In the genomic region with DNA sequence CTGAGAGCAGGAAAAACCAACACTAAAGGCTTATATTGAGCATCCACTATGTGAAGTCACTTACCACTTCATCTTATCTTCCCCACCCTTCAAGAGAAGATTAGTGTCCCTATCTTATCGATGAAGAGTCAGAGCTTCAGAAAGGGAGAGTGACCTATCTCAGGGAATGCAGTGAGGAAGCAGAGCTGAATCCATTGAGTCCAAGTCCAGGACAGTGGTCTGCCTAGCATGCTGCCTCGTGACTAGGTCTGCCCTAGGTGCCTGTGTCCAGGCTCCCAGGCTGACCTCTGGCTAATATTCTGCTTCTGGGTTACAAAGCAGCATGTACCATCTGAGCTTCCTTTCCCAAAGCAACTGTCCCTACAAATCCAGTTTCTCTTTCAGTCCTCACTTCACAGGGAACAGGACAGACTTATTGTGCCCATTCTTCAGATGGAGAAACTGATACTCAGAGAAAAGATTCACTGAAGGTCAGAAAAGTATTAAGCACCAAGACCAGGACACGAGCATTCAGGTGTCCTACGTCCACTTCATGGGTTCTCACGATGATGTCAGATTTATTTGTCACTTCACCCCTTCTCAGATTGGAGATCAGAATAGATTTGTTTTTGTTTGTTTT, we compare ENCODE assay signal across 17 cellular contexts. TPM values are rescaled to one million over a fixed set of nuclear protein-coding genes. Genes with fewer than 3 reads are reported as not detected.
A peak's percentile ranks its signal among the peaks of the same experiment; 100 is the strongest.
DNase-seq lines count a peak whose midpoint lies in the region; ATAC-seq and TF ChIP-seq lines count a peak whose summit lies in the region.
"Had no signal": no experiment of that assay in that cellular context is flagged by ENCODE, and none has a peak within 500 bp of the region (broad histone marks: within the 10 kb centered on the region; RNA-seq: fewer than 3 reads in every experiment).

No MANE protein-coding gene starts in this region.

- H3K9me3 Mint-ChIP-seq in Caco-2 (ENCODE audit: unreplicated experiment) (no peaks in the 10 kb centered on the region), endothelial cell (ENCODE audit: unreplicated experiment) (no peaks in the 10 kb centered on the region), osteocyte (ENCODE audit: unreplicated experiment) (no peaks in the 10 kb centered on the region)
- H3K9me3 Mint-ChIP-seq in activated CD8-positive, alpha-beta T cell treated with anti-CD3 and anti-CD28 coated beads for 36 hours = no peaks in the 10 kb centered on the region
- H3K9me3 Mint-ChIP-seq: activated CD4-positive, alpha-beta T cell treated with anti-CD3 and anti-CD28 coated beads, Interleukin-2, amount 10 ng/mL, durations not matched to agents 7 days and 5 days; stimulated activated naive CD8-positive, alpha-beta T cell treated with anti-CD3 and anti-CD28 coated beads, Interleukin-15, amount 100 ng/mL, for 72 hours had no signal

- peaks cover 76% of the 10 kb centered on the region for H3K4me1 ChIP-seq in Caco-2
- H3K4me1 ChIP-seq in PC-9 (replicated peaks; ENCODE audit: insufficient read depth) = peaks cover 81% of the 10 kb centered on the region

- H3K27ac ChIP-seq in PC-9 = peak overlapping the region; percentile 97
- H3K27ac ChIP-seq: HL-60 had no signal

- TF ChIP-seq CTCF in Caco-2 (IDR thresholded peaks at IDR 0.05; ENCODE audit: insufficient read depth in 1 of 2, low read depth in 1 of 2, low read length in 1 of 2, severe bottlenecking in 1 of 2, unreplicated experiment in 1 of 2) = no peak
- no peak for TF ChIP-seq CTCF in PC-9 (conservative IDR thresholded peaks at IDR 0.05)
- TF ChIP-seq CTCF in endothelial cell (IDR thresholded peaks at IDR 0.05; ENCODE audit: unreplicated experiment) = no peak
- TF ChIP-seq CTCF in osteocyte (IDR thresholded peaks at IDR 0.05) = no peak
- TF ChIP-seq CTCF in activated CD8-positive, alpha-beta T cell treated with anti-CD3 and anti-CD28 coated beads for 36 hours (IDR thresholded peaks at IDR 0.05) = no peak

- H3K27ac Mint-ChIP-seq in Caco-2 (ENCODE audit: unreplicated experiment) = peak overlapping the region; percentile 98
- no peak overlapping the region for H3K27ac Mint-ChIP-seq in endothelial cell (ENCODE audit: unreplicated experiment)
- peak overlapping the region; percentile 99 for H3K27ac Mint-ChIP-seq in osteocyte (ENCODE audit: unreplicated experiment)
- no peak overlapping the region for H3K27ac Mint-ChIP-seq in activated CD8-positive, alpha-beta T cell treated with anti-CD3 and anti-CD28 coated beads for 36 hours
- H3K27ac Mint-ChIP-seq: activated CD4-positive, alpha-beta T cell treated with anti-CD3 and anti-CD28 coated beads, Interleukin-2, amount 10 ng/mL, durations not matched to agents 7 days and 5 days had no signal

- no peak overlapping the region for H2AFZ ChIP-seq in PC-9

- CTCF ChIA-PET in Caco-2 (lab: Charles Lee) = interaction anchor here (0.6 to 2.6 kb wide), 10 partner anchors 9 to 219 kb away, joined by 3 to 18 read pairs (median 5); partner anchors contain the start of genes FZD2 and GPATCH8
- CTCF ChIA-PET in PC-9 (lab: Charles Lee) = interaction anchor here (0.6 to 1.2 kb wide), 2 partner anchors 8 to 22 kb away, joined by 4 to 8 read pairs; no protein-coding TSS in a partner anchor
- CTCF ChIA-PET in activated CD8-positive, alpha-beta T cell treated with anti-CD3 and anti-CD28 coated beads for 36 hours (lab: Charles Lee) = interaction anchor here (2.8 kb wide), 1 partner anchor 10 kb away, joined by 17 read pairs; no protein-coding TSS in a partner anchor

- H3F3A ChIP-seq in PC-9 (ENCODE audit: insufficient read depth, low read depth) = peaks cover 48% of the 10 kb centered on the region

- no peaks in the 10 kb centered on the region for H3K27me3 ChIP-seq in Caco-2 (replicated peaks; ENCODE audit: control insufficient read depth, insufficient read depth, low read length)
- no peaks in the 10 kb centered on the region for H3K27me3 ChIP-seq in PC-9 (ENCODE audit: insufficient read depth, low read depth)
- H3K27me3 ChIP-seq: MG63 had no signal

- POLR2A ChIA-PET in Caco-2 (lab: Charles Lee) (interaction anchor here (0.5 to 2.5 kb wide), 10 partner anchors 9 to 227 kb away, joined by 3 to 46 read pairs (median 5); partner anchors contain the start of genes FZD2 and GPATCH8), PC-9 (lab: Charles Lee; ENCODE audit: unreplicated experiment) (interaction anchor here (0.5 to 1.4 kb wide), 4 partner anchors 13 to 629 kb away, joined by 5 to 9 read pairs (median 8); partner anchors contain the start of gene FZD2)
- POLR2A ChIA-PET in activated CD8-positive, alpha-beta T cell treated with anti-CD3 and anti-CD28 coated beads for 36 hours (lab: Charles Lee) = interaction anchor here (0.6 kb wide), 1 partner anchor 281 kb away, joined by 4 read pairs; no protein-coding TSS in a partner anchor

- H3K36me3 Mint-ChIP-seq in Caco-2 (ENCODE audit: insufficient read depth, unreplicated experiment) = peaks cover 36% of the 10 kb centered on the region
- H3K36me3 Mint-ChIP-seq in endothelial cell (ENCODE audit: low read depth, unreplicated experiment) = no peaks in the 10 kb centered on the region
- H3K36me3 Mint-ChIP-seq in osteocyte (ENCODE audit: unreplicated experiment) = no peaks in the 10 kb centered on the region
- no peaks in the 10 kb centered on the region for H3K36me3 Mint-ChIP-seq in activated CD8-positive, alpha-beta T cell treated with anti-CD3 and anti-CD28 coated beads for 36 hours (ENCODE audit: low read depth)

- H3K9me2 ChIP-seq in PC-9 (ENCODE audit: insufficient read depth) = no peaks in the 10 kb centered on the region

- peak overlapping the region; percentile 74 for H3K4me2 ChIP-seq in PC-9

- no peak for ATAC-seq in HG02642 (IDR thresholded peaks at IDR 0.05; ENCODE audit: poor library complexity, unreplicated experiment)
- ATAC-seq in activated CD8-positive, alpha-beta T cell treated with anti-CD3 and anti-CD28 coated beads for 36 hours = no peak
- ATAC-seq: stimulated activated naive CD8-positive, alpha-beta T cell treated with anti-CD3 and anti-CD28 coated beads, Interleukin-15, amount 100 ng/mL, for 72 hours had no signal

- H3K4me3 ChIP-seq in Caco-2 (ENCODE audit: low read depth, low read length) = no peak overlapping the region
- H3K4me3 ChIP-seq in PC-9 = peak overlapping the region; percentile 8; the same call in 1 of the 2 replicates

- peak overlapping the region; percentile 45 for H3K4me3 Mint-ChIP-seq in Caco-2 (ENCODE audit: unreplicated experiment)
- H3K4me3 Mint-ChIP-seq in endothelial cell (ENCODE audit: unreplicated experiment) = peak overlapping the region; percentile 57
- H3K4me3 Mint-ChIP-seq in osteocyte (ENCODE audit: unreplicated experiment) = peak overlapping the region; percentile 1
- no peak overlapping the region for H3K4me3 Mint-ChIP-seq in activated CD8-positive, alpha-beta T cell treated with anti-CD3 and anti-CD28 coated beads for 36 hours
- H3K4me3 Mint-ChIP-seq: activated CD4-positive, alpha-beta T cell treated with anti-CD3 and anti-CD28 coated beads, Interleukin-2, amount 10 ng/mL, durations not matched to agents 7 days and 5 days; stimulated activated naive CD8-positive, alpha-beta T cell treated with anti-CD3 and anti-CD28 coated beads, Interleukin-15, amount 100 ng/mL, for 72 hours had no signal

- peaks cover 55% of the 10 kb centered on the region for H3K4me1 Mint-ChIP-seq in Caco-2 (ENCODE audit: low read depth, unreplicated experiment)
- peaks cover 35% of the 10 kb centered on the region for H3K4me1 Mint-ChIP-seq in endothelial cell (ENCODE audit: unreplicated experiment)
- peaks cover 90% of the 10 kb centered on the region for H3K4me1 Mint-ChIP-seq in osteocyte (ENCODE audit: unreplicated experiment)
- H3K4me1 Mint-ChIP-seq in activated CD8-positive, alpha-beta T cell treated with anti-CD3 and anti-CD28 coated beads for 36 hours (ENCODE audit: low read depth) = peaks cover 4% of the 10 kb centered on the region

- no peaks in the 10 kb centered on the region for H3K79me2 ChIP-seq in PC-9 (ENCODE audit: low read depth)

- intact Hi-C loops in Caco-2 (cut with micrococcal nuclease; ENCODE audit: unreplicated experiment) = loop anchor here (1.0 to 2.0 kb wide), 4 partner anchors 8 to 43 kb away; no protein-coding TSS in a partner anchor
- intact Hi-C loops in PC-9 (cut with micrococcal nuclease; ENCODE audit: unreplicated experiment) = no loop called here
- intact Hi-C loops in activated CD8-positive, alpha-beta T cell treated with anti-CD3 and anti-CD28 coated beads for 36 hours (cut with micrococcal nuclease) = no loop called here

- H3K27me3 Mint-ChIP-seq in Caco-2 (ENCODE audit: insufficient read depth, unreplicated experiment) = no peaks in the 10 kb centered on the region
- peaks cover 19% of the 10 kb centered on the region for H3K27me3 Mint-ChIP-seq in endothelial cell (ENCODE audit: unreplicated experiment)
- H3K27me3 Mint-ChIP-seq in osteocyte (ENCODE audit: unreplicated experiment) = no peaks in the 10 kb centered on the region
- peaks cover 25% of the 10 kb centered on the region for H3K27me3 Mint-ChIP-seq in activated CD8-positive, alpha-beta T cell treated with anti-CD3 and anti-CD28 coated beads for 36 hours

- H3K36me3 ChIP-seq in Caco-2 (ENCODE audit: control insufficient read depth, insufficient read depth, low read length) (no peaks in the 10 kb centered on the region), PC-9 (ENCODE audit: low read depth) (no peaks in the 10 kb centered on the region)
- H3K36me3 ChIP-seq: MG63 had no signal

- H3K9me3 ChIP-seq in Caco-2 (no peaks in the 10 kb centered on the region), PC-9 (ENCODE audit: insufficient read depth, low read depth) (no peaks in the 10 kb centered on the region; the same call in 1 of the 2 replicates)
- H3K9me3 ChIP-seq: MG63 had no signal

- BruUV-seq in Caco-2 (replicated peaks; lab: Mats Ljungman, UMichigan) = TSS peak; percentile 79
- BruUV-seq in PC-9 (replicated peaks; lab: Mats Ljungman, UMichigan) = TSS peak; percentile 62

- no peaks in the 10 kb centered on the region for H4K20me1 ChIP-seq in PC-9 (ENCODE audit: insufficient read depth)

- DNase-seq in Caco-2 (no peak), PC-9 (no peak), endothelial cell (ENCODE audit: low spot score) (no peak), osteocyte (ENCODE audit: extremely low spot score, unreplicated experiment) (no peak), HPDE6-E6E7 (ENCODE audit: extremely low spot score) (no peak), GM03348 (ENCODE audit: low spot score) (no peak)
- DNase-seq in activated CD8-positive, alpha-beta T cell treated with anti-CD3 and anti-CD28 coated beads for 36 hours = no peak
- DNase-seq: activated CD4-positive, alpha-beta T cell treated with anti-CD3 and anti-CD28 coated beads, Interleukin-2, amount 10 ng/mL, durations not matched to agents 7 days and 5 days; activated T-cell treated with anti-CD3 and anti-CD28 coated beads, Interleukin-2, amount 50 U/mL, for 48 hours; cortex of kidney; NCI-H1930; NCI-H69; occipital lobe; stimulated activated naive CD8-positive, alpha-beta T cell treated with anti-CD3 and anti-CD28 coated beads, Interleukin-15, amount 100 ng/mL, for 72 hours had no signal

RNA-seq across cellular contexts. Expression of gene FZD2, which starts 13.3 kb away (rescaled TPM):
- total RNA-seq in Caco-2 (2022) (36.4 and 39.5 TPM in 2 replicates), PC-9 (2021) (50.5 and 61.8 TPM in 2 replicates), endothelial cell (ENCODE audit: unreplicated experiment) (12.9 TPM), osteocyte (203 and 207 TPM in 2 replicates)
- total RNA-seq in activated CD8-positive, alpha-beta T cell treated with anti-CD3 and anti-CD28 coated beads for 36 hours = under 1 TPM; 0.16 to 0.22 TPM

RNA-seq across cellular contexts. Expression of gene GPATCH8, which starts 40.8 kb away (rescaled TPM):
- total RNA-seq in Caco-2 (2022) = 53.4 and 55.5 TPM in 2 replicates
- total RNA-seq in PC-9 (2021) = 31.0 and 39.4 TPM in 2 replicates
- 53.3 TPM for total RNA-seq in endothelial cell (ENCODE audit: unreplicated experiment)
- total RNA-seq in osteocyte = 52.6 and 57.1 TPM in 2 replicates
- 10 to 100 TPM; 34.0 to 36.8 TPM for total RNA-seq in activated CD8-positive, alpha-beta T cell treated with anti-CD3 and anti-CD28 coated beads for 36 hours

Comparison
In these comparisons a context has a peak if more than half of its experiments do, and no peak if none do; other contexts are left out.
1. H3K27ac Mint-ChIP-seq: peak in Caco-2 (single experiment) and osteocyte (single experiment); none in endothelial cell (single experiment) and activated CD8-positive, alpha-beta T cell treated with anti-CD3 and anti-CD28 coated beads for 36 hours (single experiment).
2. RNA of gene FZD2, which starts 13.3 kb away (total RNA-seq): 203 to 207 TPM in osteocyte, 50.5 to 61.8 TPM in PC-9, 36.4 to 39.5 TPM in Caco-2 and 12.9 TPM in endothelial cell (single experiment); 0.16 to 0.22 TPM in activated CD8-positive, alpha-beta T cell treated with anti-CD3 and anti-CD28 coated beads for 36 hours; every median in the first group is over 10 times any median in the second.